In genomic region chr3:134927596-134927995, GRCh38 we compare ENCODE assay signal across 8 cellular contexts.
"Had no signal": no experiment of that assay in that cellular context is flagged by ENCODE, and none has a peak within 500 bp of the region (broad histone marks: within the 10 kb centered on the region; RNA-seq: fewer than 3 reads in every experiment).

No MANE protein-coding gene starts in this region.

- H3K4me1 ChIP-seq: HAP-1 had no signal

- H3K4me3 ChIP-seq: GM23248, HAP-1, K562 had no signal

- H3K27ac ChIP-seq: GM23248, HL-60 had no signal

- DNase-seq: GM23248, GOT3, H7, HFFc6, IMR-90 had no signal

- H3K36me3 ChIP-seq: HAP-1 had no signal

- H2AFZ ChIP-seq: GM23248 had no signal

- H3K9ac ChIP-seq: GM23248 had no signal

- H3K9me3 ChIP-seq: HAP-1 had no signal
